1 cellular context compared by ENCODE assay signal in the genomic region with DNA sequence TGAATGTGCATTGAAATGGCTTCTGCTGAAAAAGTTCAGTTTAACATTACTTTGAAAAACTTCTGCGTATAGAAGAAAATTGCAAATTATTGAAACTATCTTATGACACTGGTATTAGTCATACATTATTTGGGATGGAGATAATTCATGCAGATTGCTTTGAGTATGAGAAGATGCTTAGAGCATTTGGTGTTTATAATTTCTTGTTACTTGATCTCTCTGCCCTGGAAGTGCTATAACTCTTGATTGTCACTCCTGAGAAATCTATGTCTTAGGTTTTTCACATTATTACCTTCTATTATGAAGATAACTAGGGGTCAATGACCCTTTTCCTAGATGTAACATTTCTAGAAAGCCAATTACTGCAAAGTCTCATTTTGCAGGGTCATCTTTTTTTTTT.
TF ChIP-seq lines count a peak whose summit lies in the region.

No MANE protein-coding gene starts in this region.

TF ChIP-seq in IMR-90, 13 proteins besides CTCF, POLR2A, EP300 and RAD21:
- TF ChIP-seq NFE2L2 (IDR thresholded peaks at IDR 0.05; ENCODE audit: low read depth, low read length), result no peak
- TF ChIP-seq, protein P1, sequence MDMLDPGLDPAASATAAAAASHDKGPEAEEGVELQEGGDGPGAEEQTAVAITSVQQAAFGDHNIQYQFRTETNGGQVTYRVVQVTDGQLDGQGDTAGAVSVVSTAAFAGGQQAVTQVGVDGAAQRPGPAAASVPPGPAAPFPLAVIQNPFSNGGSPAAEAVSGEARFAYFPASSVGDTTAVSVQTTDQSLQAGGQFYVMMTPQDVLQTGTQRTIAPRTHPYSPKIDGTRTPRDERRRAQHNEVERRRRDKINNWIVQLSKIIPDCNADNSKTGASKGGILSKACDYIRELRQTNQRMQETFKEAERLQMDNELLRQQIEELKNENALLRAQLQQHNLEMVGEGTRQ (IDR thresholded peaks at IDR 0.05; ENCODE audit: low read depth, low read length), result no peak
- no peak for TF ChIP-seq MAZ (IDR thresholded peaks at IDR 0.05; ENCODE audit: borderline replicate concordance, low read depth, low read length)
- no peak for TF ChIP-seq BHLHE40 (IDR thresholded peaks at IDR 0.05; ENCODE audit: low read depth, low read length)
- no peak for TF ChIP-seq RCOR1 (IDR thresholded peaks at IDR 0.05; ENCODE audit: insufficient replicate concordance, low read length)
- TF ChIP-seq CEBPB (IDR thresholded peaks at IDR 0.05; ENCODE audit: low read depth, low read length), result no peak
- TF ChIP-seq MAFK (IDR thresholded peaks at IDR 0.05; ENCODE audit: low read depth, low read length), result peak; percentile 28; the same call in 1 of the 2 replicates
- TF ChIP-seq RFX5 (IDR thresholded peaks at IDR 0.05; ENCODE audit: low read depth, low read length), result no peak
- TF ChIP-seq FOS (IDR thresholded peaks at IDR 0.05; ENCODE audit: low read depth, low read length), result peak; percentile 33; the same call in 1 of the 2 replicates
- TF ChIP-seq, protein P2, sequence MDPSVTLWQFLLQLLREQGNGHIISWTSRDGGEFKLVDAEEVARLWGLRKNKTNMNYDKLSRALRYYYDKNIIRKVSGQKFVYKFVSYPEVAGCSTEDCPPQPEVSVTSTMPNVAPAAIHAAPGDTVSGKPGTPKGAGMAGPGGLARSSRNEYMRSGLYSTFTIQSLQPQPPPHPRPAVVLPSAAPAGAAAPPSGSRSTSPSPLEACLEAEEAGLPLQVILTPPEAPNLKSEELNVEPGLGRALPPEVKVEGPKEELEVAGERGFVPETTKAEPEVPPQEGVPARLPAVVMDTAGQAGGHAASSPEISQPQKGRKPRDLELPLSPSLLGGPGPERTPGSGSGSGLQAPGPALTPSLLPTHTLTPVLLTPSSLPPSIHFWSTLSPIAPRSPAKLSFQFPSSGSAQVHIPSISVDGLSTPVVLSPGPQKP (IDR thresholded peaks at IDR 0.05; ENCODE audit: borderline replicate concordance, low read depth, low read length), result no peak
- no peak for TF ChIP-seq SMC3 (IDR thresholded peaks at IDR 0.05; ENCODE audit: low read depth, low read length)
- TF ChIP-seq MXI1 (IDR thresholded peaks at IDR 0.05; ENCODE audit: borderline replicate concordance, low read depth, low read length), result no peak
